ENCODE assay signal across 1 cellular context in genomic region chr3:149603126-149604074, GRCh38.
TF ChIP-seq lines count a peak whose summit lies in the region.

No MANE protein-coding gene starts in this region.

TF ChIP-seq in HEK293, 187 proteins besides CTCF, POLR2A, EP300 and RAD21 (continued from another document):
- 0 out of 2 replicates have a peak, but pooled peaks have one; percentile 42 for TF ChIP-seq ZNF362 (tag by site-specific recombination; IDR thresholded peaks at IDR 0.05)
- peak; percentile 20; the same call in 1 of the 2 replicates for TF ChIP-seq ZNF398 (tag by site-specific recombination; IDR thresholded peaks at IDR 0.05)
- TF ChIP-seq ZNF280D (tag by site-specific recombination; IDR thresholded peaks at IDR 0.05), result no peak
- TF ChIP-seq PRDM6 (tag by site-specific recombination; IDR thresholded peaks at IDR 0.05), result peak; percentile 25; the same call in 1 of the 2 replicates
